18 cellular contexts compared by ENCODE assay signal in the genomic region with DNA sequence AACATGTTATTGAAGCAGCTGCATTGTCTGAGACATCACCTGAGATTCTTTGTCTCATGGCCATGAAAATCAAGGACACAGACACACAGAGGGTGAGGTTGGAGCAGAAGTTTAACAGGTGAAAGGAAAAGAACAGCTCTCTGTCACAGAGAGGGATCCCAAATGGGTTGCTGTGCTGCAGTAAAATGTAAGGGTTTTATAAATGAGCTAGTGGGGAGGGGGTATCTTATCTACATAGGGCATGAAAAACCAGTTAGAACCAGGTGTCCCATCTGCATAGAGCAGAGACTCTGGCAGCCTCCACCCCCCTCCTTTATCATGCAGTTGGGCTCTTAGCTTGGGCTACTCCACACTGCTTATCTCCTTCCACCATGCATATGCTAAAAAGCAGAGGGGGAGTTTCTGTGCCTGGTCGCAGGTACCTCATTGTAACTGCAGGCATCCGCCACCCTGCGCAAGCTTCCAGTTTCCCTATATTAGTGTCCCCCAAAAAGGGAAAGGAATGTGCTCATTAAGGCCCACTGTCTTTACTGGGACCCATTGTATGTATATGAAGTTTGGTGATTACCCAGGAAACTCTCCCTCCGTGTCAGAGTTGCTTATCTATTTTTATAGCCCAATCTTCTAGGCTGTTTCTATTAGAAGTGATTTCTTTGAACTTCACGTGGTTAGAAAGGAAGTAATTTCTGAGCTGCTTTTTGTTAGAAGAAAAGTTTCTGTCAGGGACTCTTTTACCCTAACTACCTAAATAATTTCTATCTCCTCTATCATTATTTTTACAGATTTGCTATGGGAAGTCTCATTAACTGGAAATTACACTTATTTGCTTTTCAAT. TPM values are rescaled to one million over a fixed set of nuclear protein-coding genes. Genes with fewer than 3 reads are reported as not detected.
DNase-seq lines count a peak whose midpoint lies in the region; ATAC-seq, FAIRE-seq and TF ChIP-seq lines count a peak whose summit lies in the region.
"Had no signal": no experiment of that assay in that cellular context is flagged by ENCODE, and none has a peak within 500 bp of the region (broad histone marks: within the 10 kb centered on the region; RNA-seq: fewer than 3 reads in every experiment).

No MANE protein-coding gene starts in this region.

- POLR2A ChIA-PET in CD8-positive, alpha-beta T cell (lab: Charles Lee): interaction anchor here (1.0 to 1.3 kb wide), 6 partner anchors 9 to 146 kb away, joined by 3 to 11 read pairs (median 4); a partner anchor contains a TSS
- POLR2A ChIA-PET in HEK293 (lab: Yijun Ruan, JAX) (no interaction called here), endothelial cell of umbilical vein (lab: Charles Lee) (no interaction called here)
- POLR2A ChIA-PET in activated CD4-positive, alpha-beta memory T cell treated with anti-CD3 and anti-CD28 coated beads for 36 hours (lab: Charles Lee): interaction anchor here (0.5 to 1.9 kb wide), 4 partner anchors 9 to 143 kb away, joined by 3 to 8 read pairs (median 3); no protein-coding TSS in a partner anchor

- H3K9me3 Mint-ChIP-seq in CD8-positive, alpha-beta T cell: no peaks in the 10 kb centered on the region
- peaks cover 10% of the 10 kb centered on the region for H3K9me3 Mint-ChIP-seq in activated CD4-positive, alpha-beta memory T cell treated with anti-CD3 and anti-CD28 coated beads for 36 hours

- TF ChIP-seq POLR2A in endothelial cell of umbilical vein (IDR thresholded peaks at IDR 0.05; ENCODE audit: low read depth, low read length): no peak
- TF ChIP-seq POLR2A in upper lobe of left lung (IDR thresholded peaks at IDR 0.05): no peak

- no peak for TF ChIP-seq EP300 in upper lobe of left lung (IDR thresholded peaks at IDR 0.05)

- intact Hi-C loops in CD8-positive, alpha-beta T cell (cut with DNase I, micrococcal nuclease): loop anchor here in 1 of 2 experiments (1.0 kb wide), 1 partner anchor 8 kb away; no protein-coding TSS in a partner anchor
- intact Hi-C loops in activated CD4-positive, alpha-beta memory T cell treated with anti-CD3 and anti-CD28 coated beads for 36 hours (cut with micrococcal nuclease): loop anchor here (1.0 kb wide), 2 partner anchors 12 to 13 kb away; no protein-coding TSS in a partner anchor
- intact Hi-C loops in endothelial cell of umbilical vein (cut with micrococcal nuclease): no loop called here

- no peaks in the 10 kb centered on the region for H3K36me3 Mint-ChIP-seq in CD8-positive, alpha-beta T cell
- no peaks in the 10 kb centered on the region for H3K36me3 Mint-ChIP-seq in activated CD4-positive, alpha-beta memory T cell treated with anti-CD3 and anti-CD28 coated beads for 36 hours

- peak overlapping the region; percentile 11 for H3K4me2 ChIP-seq in endothelial cell of umbilical vein (ENCODE audit: insufficient read depth, low read length)

- H2AFZ ChIP-seq in endothelial cell of umbilical vein (ENCODE audit: low read depth, low read length): no peak overlapping the region
- H2AFZ ChIP-seq: GM23248, parathyroid adenoma had no signal

- ATAC-seq in CD8-positive, alpha-beta T cell: peak; percentile 52
- ATAC-seq in upper lobe of left lung (ENCODE audit: low FRiP score in 2 of 2): no peak
- ATAC-seq: HepG2 had no signal

- BruUV-seq in endothelial cell of umbilical vein (replicated peaks; lab: Mats Ljungman, UMichigan): no TSS peak

- peaks cover 36% of the 10 kb centered on the region for H3K4me1 Mint-ChIP-seq in CD8-positive, alpha-beta T cell (ENCODE audit: low read depth)
- H3K4me1 Mint-ChIP-seq in activated CD4-positive, alpha-beta memory T cell treated with anti-CD3 and anti-CD28 coated beads for 36 hours (ENCODE audit: low read depth): peaks cover 34% of the 10 kb centered on the region

- no peaks in the 10 kb centered on the region for H3K79me2 ChIP-seq in endothelial cell of umbilical vein (ENCODE audit: control insufficient read depth, insufficient read depth, low read length)
- H3K79me2 ChIP-seq: parathyroid adenoma had no signal

- no peaks in the 10 kb centered on the region for H3K36me3 ChIP-seq in CD8-positive, alpha-beta T cell (ENCODE audit: insufficient read depth, low read length)
- H3K36me3 ChIP-seq in HEK293 (ENCODE audit: control insufficient read depth in 2 of 2, insufficient read depth in 1 of 2, low read length in 2 of 2) (no peaks in the 10 kb centered on the region), endothelial cell of umbilical vein (ENCODE audit: control insufficient read depth in 2 of 2, extremely low read depth in 1 of 2, insufficient read depth in 2 of 2, low read length in 2 of 2) (no peaks in the 10 kb centered on the region), upper lobe of left lung (no peaks in the 10 kb centered on the region)
- H3K36me3 ChIP-seq: breast epithelium, SJSA1 had no signal

- peak overlapping the region; percentile 80 for H3K27ac Mint-ChIP-seq in CD8-positive, alpha-beta T cell
- H3K27ac Mint-ChIP-seq in activated CD4-positive, alpha-beta memory T cell treated with anti-CD3 and anti-CD28 coated beads for 36 hours: peak overlapping the region; percentile 53

- 79 to 81% methylated on average over 5 of the region's 5 CpGs for WGBS in upper lobe of left lung, 2 donors

- FAIRE-seq in endothelial cell of umbilical vein (lab: Jason Lieb, UNC): no peak
- FAIRE-seq: HepG2 had no signal

- H3K9me3 ChIP-seq in CD8-positive, alpha-beta T cell (ENCODE audit: low read length): no peaks in the 10 kb centered on the region
- H3K9me3 ChIP-seq in HEK293 (ENCODE audit: control insufficient read depth, insufficient read depth, low read depth, low read length): no peaks in the 10 kb centered on the region
- no peaks in the 10 kb centered on the region for H3K9me3 ChIP-seq in endothelial cell of umbilical vein (replicated peaks; ENCODE audit: control insufficient read depth, insufficient read depth, low read length)
- no peaks in the 10 kb centered on the region for H3K9me3 ChIP-seq in upper lobe of left lung
- H3K9me3 ChIP-seq: SJSA1, testis had no signal

- no peak for DNase-seq in CD8-positive, alpha-beta T cell
- DNase-seq in activated CD4-positive, alpha-beta memory T cell treated with anti-CD3 and anti-CD28 coated beads for 36 hours: no peak
- DNase-seq in endothelial cell of umbilical vein (ENCODE audit: low read depth, low spot score) (no peak), SK-N-DZ (ENCODE audit: low spot score) (no peak), upper lobe of left lung (no peak)
- no peak for DNase-seq in stimulated activated CD8-positive, alpha-beta memory T cell treated with anti-CD3 and anti-CD28 coated beads, Interleukin-4, amount 100 ng/mL, for 48 hours
- DNase-seq: GF-D8; GM23248; hippocampal formation; NCI-H2081; NCI-H524; stimulated activated CD4-positive, alpha-beta T cell treated with anti-CD3 and anti-CD28 coated beads, Interleukin-4, amount 100 ng/mL, for 1 hour; testis had no signal

- H3K4me3 ChIP-seq in CD8-positive, alpha-beta T cell (ENCODE audit: low read depth, low read length): peak overlapping the region; percentile 17
- H3K4me3 ChIP-seq in HEK293 (ENCODE audit: low read depth, low read length) (no peak overlapping the region), endothelial cell of umbilical vein (replicated peaks in 1 of 3; ENCODE audit: insufficient read depth in 1 of 3, low read depth in 1 of 3, low read length in 3 of 3) (no peak overlapping the region), upper lobe of left lung (no peak overlapping the region)
- H3K4me3 ChIP-seq: breast epithelium, GM23248, SJSA1, testis had no signal

- no peak for TF ChIP-seq CTCF in CD8-positive, alpha-beta T cell (IDR thresholded peaks at IDR 0.05)
- TF ChIP-seq CTCF in HEK293 (tag by site-specific recombination; IDR thresholded peaks at IDR 0.05) (no peak), endothelial cell of umbilical vein (IDR thresholded peaks at IDR 0.05; ENCODE audit: extremely low read depth in 1 of 2, insufficient read depth in 1 of 2, low read depth in 1 of 2, low read length in 2 of 2) (no peak), upper lobe of left lung (IDR thresholded peaks at IDR 0.05) (no peak)

- H4K20me1 ChIP-seq in endothelial cell of umbilical vein (replicated peaks; ENCODE audit: control insufficient read depth, extremely low read depth, insufficient read depth, low read length): no peaks in the 10 kb centered on the region

- peaks cover 28% of the 10 kb centered on the region for H3K4me1 ChIP-seq in CD8-positive, alpha-beta T cell (ENCODE audit: insufficient read depth, low read length)
- H3K4me1 ChIP-seq in HEK293 (ENCODE audit: control insufficient read depth, insufficient read depth, low read length): no peaks in the 10 kb centered on the region
- peaks cover 32% of the 10 kb centered on the region for H3K4me1 ChIP-seq in endothelial cell of umbilical vein (ENCODE audit: control insufficient read depth, extremely low read depth, insufficient read depth, low read length)
- H3K4me1 ChIP-seq in upper lobe of left lung: no peaks in the 10 kb centered on the region
- H3K4me1 ChIP-seq: breast epithelium, parathyroid adenoma, testis had no signal

- H3K9ac ChIP-seq in endothelial cell of umbilical vein (replicated peaks; ENCODE audit: extremely low read depth, insufficient read depth, low read length): no peak overlapping the region
- H3K9ac ChIP-seq: GM23248, parathyroid adenoma had no signal

- CTCF ChIA-PET in CD8-positive, alpha-beta T cell (lab: Charles Lee): interaction anchor here (0.6 to 1.4 kb wide), 3 partner anchors 9 to 13 kb away, joined by 3 to 4 read pairs (median 3); no protein-coding TSS in a partner anchor
- CTCF ChIA-PET in HEK293 (lab: Yijun Ruan, JAX) (no interaction called here), endothelial cell of umbilical vein (lab: Charles Lee) (interaction anchor here (0.6 to 2.0 kb wide), 3 partner anchors 10 to 1699 kb away, joined by 3 to 7 read pairs (median 5); no protein-coding TSS in a partner anchor)
- CTCF ChIA-PET in activated CD4-positive, alpha-beta memory T cell treated with anti-CD3 and anti-CD28 coated beads for 36 hours (lab: Charles Lee): no interaction called here

- H3K27ac ChIP-seq in CD8-positive, alpha-beta T cell (ENCODE audit: low read depth, low read length): peak overlapping the region; percentile 15
- no peak overlapping the region for H3K27ac ChIP-seq in HEK293 (ENCODE audit: extremely low read depth, low read depth, low read length)
- H3K27ac ChIP-seq in endothelial cell of umbilical vein (ENCODE audit: insufficient read depth, low read depth, low read length): no peak overlapping the region
- H3K27ac ChIP-seq in upper lobe of left lung: no peak overlapping the region
- H3K27ac ChIP-seq: breast epithelium, GM23248, parathyroid adenoma, SJSA1, testis had no signal

- H3K4me3 Mint-ChIP-seq in CD8-positive, alpha-beta T cell: peak overlapping the region; percentile 26
- H3K4me3 Mint-ChIP-seq in activated CD4-positive, alpha-beta memory T cell treated with anti-CD3 and anti-CD28 coated beads for 36 hours: no peak overlapping the region

- dilution Hi-C loops in endothelial cell of umbilical vein (cut with MboI; ENCODE audit: extremely low pct_ligation_motif_present, low sequenced_read_pairs): no loop called here

- no peaks in the 10 kb centered on the region for H3K27me3 Mint-ChIP-seq in CD8-positive, alpha-beta T cell (ENCODE audit: low read depth)
- H3K27me3 Mint-ChIP-seq in activated CD4-positive, alpha-beta memory T cell treated with anti-CD3 and anti-CD28 coated beads for 36 hours: no peaks in the 10 kb centered on the region

- H3K27me3 ChIP-seq in CD8-positive, alpha-beta T cell (ENCODE audit: insufficient read depth, low read length): no peaks in the 10 kb centered on the region
- no peaks in the 10 kb centered on the region for H3K27me3 ChIP-seq in endothelial cell of umbilical vein (ENCODE audit: control insufficient read depth in 2 of 2, insufficient read depth in 2 of 2, low read length in 2 of 2)
- H3K27me3 ChIP-seq in upper lobe of left lung: no peaks in the 10 kb centered on the region
- H3K27me3 ChIP-seq: breast epithelium, SJSA1, testis had no signal

- no peaks in the 10 kb centered on the region for H3K9me1 ChIP-seq in endothelial cell of umbilical vein (replicated peaks; ENCODE audit: control insufficient read depth, extremely low read depth, insufficient read depth, low read length)

RNA-seq across cellular contexts. Expression of a gene that starts 17.4 kb away (rescaled TPM):
- 10 to 100 TPM; 28.3 to 29.1 TPM for total RNA-seq in CD8-positive, alpha-beta T cell
- 10 to 100 TPM; 15.8 to 18.4 TPM for total RNA-seq in activated CD4-positive, alpha-beta memory T cell treated with anti-CD3 and anti-CD28 coated beads for 36 hours
- total RNA-seq in endothelial cell of umbilical vein (18.7 and 20.2 TPM in 2 replicates), upper lobe of left lung (10 to 100 TPM in 5 of 6 donors, 1 to 10 TPM in 1; 6.0 to 34.6 (median 14.3) TPM)
- 4.5 and 5.1 TPM in 2 replicates for polyA plus RNA-seq in endothelial cell of umbilical vein
- 4.1 and 4.8 TPM in 2 replicates for polyA plus RNA-seq in endothelial cell of umbilical vein (2011; cell fraction: cytosol; rRNA removed)
- polyA plus RNA-seq in endothelial cell of umbilical vein (2011; cell fraction: nucleus; rRNA removed): 57.7 and 74.4 TPM in 2 replicates
- polyA plus RNA-seq in endothelial cell of umbilical vein (2012): 7.6 and 8.1 TPM in 2 replicates
- polyA minus RNA-seq in endothelial cell of umbilical vein: 17.7 and 17.8 TPM in 2 replicates
- polyA minus RNA-seq in endothelial cell of umbilical vein (2011; cell fraction: cytosol; rRNA and poly(A)+ RNA removed): 2.0 TPM
- polyA minus RNA-seq in endothelial cell of umbilical vein (2011; cell fraction: nucleus; rRNA and poly(A)+ RNA removed): 86.0 and 117 TPM in 2 replicates
- polyA plus RNA-seq in SK-N-DZ (2014; cell fraction: cytosol; rRNA removed): 20.2 and 21.7 TPM in 2 replicates
- polyA plus RNA-seq in SK-N-DZ (2014; cell fraction: nucleus; rRNA removed): 83.0 and 89.1 TPM in 2 replicates

RNA-seq across cellular contexts. Expression of a gene that starts 31.2 kb away (rescaled TPM):
- 10 to 100 TPM; 41.5 to 44.0 TPM for total RNA-seq in CD8-positive, alpha-beta T cell
- 10 to 100 TPM; 39.5 to 43.2 TPM for total RNA-seq in activated CD4-positive, alpha-beta memory T cell treated with anti-CD3 and anti-CD28 coated beads for 36 hours
- total RNA-seq in endothelial cell of umbilical vein: 28.0 and 29.6 TPM in 2 replicates
- 13.8 and 16.6 TPM in 2 replicates for polyA plus RNA-seq in endothelial cell of umbilical vein
- 21.4 and 21.5 TPM in 2 replicates for polyA plus RNA-seq in endothelial cell of umbilical vein (2011; cell fraction: cytosol; rRNA removed)
- polyA plus RNA-seq in endothelial cell of umbilical vein (2011; cell fraction: nucleus; rRNA removed): 12.0 and 12.7 TPM in 2 replicates
- 19.4 and 36.5 TPM in 2 replicates for polyA plus RNA-seq in endothelial cell of umbilical vein (2012)
- 11.3 and 12.0 TPM in 2 replicates for polyA minus RNA-seq in endothelial cell of umbilical vein
- 15.8 TPM for polyA minus RNA-seq in endothelial cell of umbilical vein (2011; cell fraction: cytosol; rRNA and poly(A)+ RNA removed)
- 10.0 and 14.1 TPM in 2 replicates for polyA minus RNA-seq in endothelial cell of umbilical vein (2011; cell fraction: nucleus; rRNA and poly(A)+ RNA removed)
- 46.7 and 55.7 TPM in 2 replicates for polyA plus RNA-seq in SK-N-DZ (2014; cell fraction: cytosol; rRNA removed)
- polyA plus RNA-seq in SK-N-DZ (2014; cell fraction: nucleus; rRNA removed): 24.5 and 34.4 TPM in 2 replicates
- total RNA-seq in upper lobe of left lung: 10 to 100 TPM in 5 of 6 donors, 1 to 10 TPM in 1; 6.4 to 17.5 (median 16.0) TPM

RNA-seq across cellular contexts. Expression of a gene that starts 43.5 kb away (rescaled TPM):
- total RNA-seq in CD8-positive, alpha-beta T cell: 100 to 1,000 TPM; 175 to 189 TPM
- total RNA-seq in activated CD4-positive, alpha-beta memory T cell treated with anti-CD3 and anti-CD28 coated beads for 36 hours: 100 to 1,000 TPM; 231 to 236 TPM
- total RNA-seq in endothelial cell of umbilical vein (137 and 155 TPM in 2 replicates), upper lobe of left lung (100 to 1,000 TPM in 3 of 6 donors, 10 to 100 TPM in 3; 52.2 to 160 (median 96.0) TPM)
- polyA plus RNA-seq in endothelial cell of umbilical vein: 13.4 and 22.7 TPM in 2 replicates
- 45.2 and 47.2 TPM in 2 replicates for polyA plus RNA-seq in endothelial cell of umbilical vein (2011; cell fraction: cytosol; rRNA removed)
- 47.9 and 60.3 TPM in 2 replicates for polyA plus RNA-seq in endothelial cell of umbilical vein (2011; cell fraction: nucleus; rRNA removed)
- polyA plus RNA-seq in endothelial cell of umbilical vein (2012): 74.8 and 112 TPM in 2 replicates
- polyA minus RNA-seq in endothelial cell of umbilical vein: 13.1 and 14.8 TPM in 2 replicates
- 29.6 TPM for polyA minus RNA-seq in endothelial cell of umbilical vein (2011; cell fraction: cytosol; rRNA and poly(A)+ RNA removed)
- polyA minus RNA-seq in endothelial cell of umbilical vein (2011; cell fraction: nucleus; rRNA and poly(A)+ RNA removed): 24.2 and 34.0 TPM in 2 replicates
- 118 and 129 TPM in 2 replicates for polyA plus RNA-seq in SK-N-DZ (2014; cell fraction: cytosol; rRNA removed)
- polyA plus RNA-seq in SK-N-DZ (2014; cell fraction: nucleus; rRNA removed): 87.3 and 137 TPM in 2 replicates

Comparison
In these comparisons a context has a peak if more than half of its experiments do, and no peak if none do; other contexts are left out.
1. CTCF ChIA-PET loops: an anchor here in CD8-positive, alpha-beta T cell (0.6 to 1.4 kb wide) and endothelial cell of umbilical vein (0.6 to 2.0 kb wide); none called in HEK293 and activated CD4-positive, alpha-beta memory T cell treated with anti-CD3 and anti-CD28 coated beads for 36 hours.
2. POLR2A ChIA-PET loops: an anchor here in CD8-positive, alpha-beta T cell (1.0 to 1.3 kb wide) and activated CD4-positive, alpha-beta memory T cell treated with anti-CD3 and anti-CD28 coated beads for 36 hours (0.5 to 1.9 kb wide); none called in HEK293 and endothelial cell of umbilical vein.